19 cellular contexts compared by ENCODE assay signal in the genomic region with DNA sequence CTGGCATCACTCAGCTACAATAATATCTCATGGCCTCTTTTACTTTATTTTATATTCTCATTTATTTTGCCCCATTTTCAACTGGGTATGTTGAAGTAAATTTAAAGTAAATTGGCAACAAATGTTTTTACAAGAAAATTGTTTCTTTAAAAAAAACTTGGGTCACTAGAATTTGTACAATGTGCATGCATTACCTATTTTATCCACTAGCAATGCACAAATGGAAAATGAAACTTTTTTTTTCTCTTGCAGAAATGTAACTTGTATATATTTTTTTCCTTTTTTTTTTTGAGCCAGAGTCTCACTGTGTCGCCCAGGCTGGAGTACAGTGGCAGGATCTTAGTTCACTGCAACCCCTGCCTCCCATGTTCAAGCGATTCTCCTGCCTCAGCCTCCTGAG. TPM values are rescaled to one million over a fixed set of nuclear protein-coding genes. Genes with fewer than 3 reads are reported as not detected.
DNase-seq lines count a peak whose midpoint lies in the region; ATAC-seq and TF ChIP-seq lines count a peak whose summit lies in the region.
"Had no signal": no experiment of that assay in that cellular context is flagged by ENCODE, and none has a peak within 500 bp of the region (broad histone marks: within the 10 kb centered on the region; RNA-seq: fewer than 3 reads in every experiment).

No MANE protein-coding gene starts in this region.

- no peak for ATAC-seq in activated naive CD4-positive, alpha-beta T cell treated with anti-CD3 and anti-CD28 coated beads, Interleukin-2, amount 50 U/mL, for 72 hours
- ATAC-seq in HG02571 (IDR thresholded peaks at IDR 0.05; ENCODE audit: unreplicated experiment), result no peak
- ATAC-seq: Panc1; stimulated activated naive B cell treated with anti-CD40 and anti-IgM and Interleukin-4, amounts not matched to agents 10 μg/mL and 1 μg/mL and 100 μg/mL, for 72 hours; upper lobe of right lung had no signal

- H3K9me2 ChIP-seq in OCI-LY7 (ENCODE audit: insufficient read depth, low read length), result no peaks in the 10 kb centered on the region

- H3K79me2 ChIP-seq in OCI-LY7 (ENCODE audit: insufficient read depth, low read depth, low read length), result no peaks in the 10 kb centered on the region
- H3K79me2 ChIP-seq: parathyroid adenoma had no signal

- no peak overlapping the region for H2AFZ ChIP-seq in OCI-LY7 (ENCODE audit: low read length)
- H2AFZ ChIP-seq: parathyroid adenoma had no signal

- H3K4me3 ChIP-seq in OCI-LY7 (ENCODE audit: low read depth, low read length, poor library complexity, severe bottlenecking), result no peak overlapping the region
- H3K4me3 ChIP-seq: smooth muscle cell, upper lobe of right lung had no signal

- no peaks in the 10 kb centered on the region for H3K9me3 ChIP-seq in OCI-LY7 (ENCODE audit: low read length)
- H3K9me3 ChIP-seq: upper lobe of right lung had no signal

- peak; percentile 55 for TF ChIP-seq CTCF in OCI-LY7 (conservative IDR thresholded peaks at IDR 0.05; ENCODE audit: low read length)
- peak; percentile 65 for TF ChIP-seq CTCF in type B pancreatic cell (conservative IDR thresholded peaks at IDR 0.05)

- intact Hi-C loops in OCI-LY7 (cut with micrococcal nuclease; ENCODE audit: unreplicated experiment), result loop anchor here (10.0 kb wide), 1 partner anchor 277 kb away; no protein-coding TSS in a partner anchor

- CTCF ChIA-PET in activated naive CD4-positive, alpha-beta T cell treated with anti-CD3 and anti-CD28 coated beads, Interleukin-2, amount 10 ng/mL, durations not matched to agents 7 days and 5 days (lab: Charles Lee), result interaction anchor here (1.3 to 7.1 kb wide), 9 partner anchors 9 to 278 kb away, joined by 3 to 120 read pairs (median 17); a partner anchor contains a TSS
- CTCF ChIA-PET in OCI-LY7 (lab: Charles Lee; ENCODE audit: unreplicated experiment), result interaction anchor here (1.2 to 1.3 kb wide), 2 partner anchors 24 to 62 kb away, joined by 3 to 4 read pairs; no protein-coding TSS in a partner anchor

- no TSS peak for BruUV-seq in OCI-LY7 (replicated peaks; lab: Mats Ljungman, UMichigan)

- no peaks in the 10 kb centered on the region for H3K36me3 ChIP-seq in OCI-LY7 (ENCODE audit: insufficient read depth, low read length)
- H3K36me3 ChIP-seq: upper lobe of right lung had no signal

- no peaks in the 10 kb centered on the region for H4K20me1 ChIP-seq in OCI-LY7 (ENCODE audit: insufficient read depth, low read length)

- H3K4me1 ChIP-seq in OCI-LY7 (ENCODE audit: insufficient read depth, low read length, poor library complexity, severe bottlenecking), result peaks cover 3% of the 10 kb centered on the region
- H3K4me1 ChIP-seq: parathyroid adenoma, upper lobe of right lung had no signal

- no peak overlapping the region for H3K4me3 Mint-ChIP-seq in activated naive CD4-positive, alpha-beta T cell treated with anti-CD3 and anti-CD28 coated beads, Interleukin-2, amount 10 ng/mL, durations not matched to agents 7 days and 5 days
- H3K4me3 Mint-ChIP-seq in type B pancreatic cell, result no peak overlapping the region
- H3K4me3 Mint-ChIP-seq: stimulated activated naive B cell treated with anti-CD40 and anti-IgM and Interleukin-4, amounts not matched to agents 10 μg/mL and 1 μg/mL and 100 μg/mL, for 72 hours had no signal

- DNase-seq in activated naive CD4-positive, alpha-beta T cell treated with anti-CD3 and anti-CD28 coated beads, Interleukin-2, amount 50 U/mL, for 72 hours (ENCODE audit: low spot score in 2 of 2), result no peak
- DNase-seq in activated naive CD4-positive, alpha-beta T cell treated with anti-CD3 and anti-CD28 coated beads, Interleukin-2, amount 10 ng/mL, durations not matched to agents 7 days and 5 days, result no peak
- DNase-seq in OCI-LY7 (ENCODE audit: low spot score) (peak; percentile 31), fibroblast of peridontal ligament (ENCODE audit: extremely low read depth) (peak; percentile 18), type B pancreatic cell (ENCODE audit: extremely low spot score, unreplicated experiment) (no peak), NCI-H2107 treated with DMSO at 0.1 percent for 48 hours (lab: John Stamatoyannopoulos, UW; ENCODE audit: unreplicated experiment) (no peak), NCI-H1436 treated with DMSO at 0.1 percent for 48 hours (lab: John Stamatoyannopoulos, UW) (no peak)
- DNase-seq: ACHN; activated gamma-delta T cell; KBM-7; NCI-H146; NCI-H510A treated with DMSO at 0.1 percent for 48 hours; stimulated activated naive B cell treated with anti-CD40 and anti-IgM and Interleukin-4, amounts not matched to agents 10 μg/mL and 1 μg/mL and 100 μg/mL, for 72 hours; T-helper 1 cell; upper lobe of right lung had no signal

- H3K27ac ChIP-seq in OCI-LY7 (ENCODE audit: low read depth, low read length, poor library complexity, severe bottlenecking), result no peak overlapping the region
- H3K27ac ChIP-seq: parathyroid adenoma, upper lobe of right lung had no signal

- H3K9me3 Mint-ChIP-seq in activated naive CD4-positive, alpha-beta T cell treated with anti-CD3 and anti-CD28 coated beads, Interleukin-2, amount 50 U/mL, for 72 hours, result no peaks in the 10 kb centered on the region
- no peaks in the 10 kb centered on the region for H3K9me3 Mint-ChIP-seq in activated naive CD4-positive, alpha-beta T cell treated with anti-CD3 and anti-CD28 coated beads, Interleukin-2, amount 10 ng/mL, durations not matched to agents 7 days and 5 days
- H3K9me3 Mint-ChIP-seq in type B pancreatic cell, result no peaks in the 10 kb centered on the region
- H3K9me3 Mint-ChIP-seq: stimulated activated naive B cell treated with anti-CD40 and anti-IgM and Interleukin-4, amounts not matched to agents 10 μg/mL and 1 μg/mL and 100 μg/mL, for 72 hours had no signal

- H3K36me3 Mint-ChIP-seq in activated naive CD4-positive, alpha-beta T cell treated with anti-CD3 and anti-CD28 coated beads, Interleukin-2, amount 50 U/mL, for 72 hours, result no peaks in the 10 kb centered on the region
- no peaks in the 10 kb centered on the region for H3K36me3 Mint-ChIP-seq in activated naive CD4-positive, alpha-beta T cell treated with anti-CD3 and anti-CD28 coated beads, Interleukin-2, amount 10 ng/mL, durations not matched to agents 7 days and 5 days
- H3K36me3 Mint-ChIP-seq in type B pancreatic cell, result no peaks in the 10 kb centered on the region
- H3K36me3 Mint-ChIP-seq: stimulated activated naive B cell treated with anti-CD40 and anti-IgM and Interleukin-4, amounts not matched to agents 10 μg/mL and 1 μg/mL and 100 μg/mL, for 72 hours had no signal

- peak overlapping the region; percentile 79 to 86 for H3K27ac Mint-ChIP-seq in activated naive CD4-positive, alpha-beta T cell treated with anti-CD3 and anti-CD28 coated beads, Interleukin-2, amount 50 U/mL, for 72 hours
- no peak overlapping the region for H3K27ac Mint-ChIP-seq in activated naive CD4-positive, alpha-beta T cell treated with anti-CD3 and anti-CD28 coated beads, Interleukin-2, amount 10 ng/mL, durations not matched to agents 7 days and 5 days
- no peak overlapping the region for H3K27ac Mint-ChIP-seq in type B pancreatic cell
- H3K27ac Mint-ChIP-seq: stimulated activated naive B cell treated with anti-CD40 and anti-IgM and Interleukin-4, amounts not matched to agents 10 μg/mL and 1 μg/mL and 100 μg/mL, for 72 hours had no signal

- POLR2A ChIA-PET in OCI-LY7 (lab: Charles Lee), result interaction anchor here (0.9 to 1.9 kb wide), 4 partner anchors 9 to 55 kb away, joined by 3 to 7 read pairs (median 5); no protein-coding TSS in a partner anchor

- peaks cover 15% of the 10 kb centered on the region for H3K4me1 Mint-ChIP-seq in activated naive CD4-positive, alpha-beta T cell treated with anti-CD3 and anti-CD28 coated beads, Interleukin-2, amount 10 ng/mL, durations not matched to agents 7 days and 5 days
- no peaks in the 10 kb centered on the region for H3K4me1 Mint-ChIP-seq in type B pancreatic cell (ENCODE audit: unreplicated experiment)

- peaks cover 6% of the 10 kb centered on the region for H3K27me3 Mint-ChIP-seq in activated naive CD4-positive, alpha-beta T cell treated with anti-CD3 and anti-CD28 coated beads, Interleukin-2, amount 10 ng/mL, durations not matched to agents 7 days and 5 days
- H3K27me3 Mint-ChIP-seq in type B pancreatic cell, result peaks cover 4% of the 10 kb centered on the region

- H3K4me2 ChIP-seq in OCI-LY7 (ENCODE audit: low read length), result no peak overlapping the region
- H3K4me2 ChIP-seq: smooth muscle cell had no signal

RNA-seq across cellular contexts. Expression of a gene that starts 10.3 kb away (rescaled TPM):
- 100 to 1,000 TPM; 264 to 330 TPM for total RNA-seq in activated naive CD4-positive, alpha-beta T cell treated with anti-CD3 and anti-CD28 coated beads, Interleukin-2, amount 50 U/mL, for 72 hours
- 440 and 450 TPM in 2 replicates for total RNA-seq in OCI-LY7 (2014; rRNA removed; shearing (Covaris generic))
- total RNA-seq in OCI-LY7 (2022), result 274 and 291 TPM in 2 replicates
- 116 and 239 TPM in 2 replicates for total RNA-seq in type B pancreatic cell (ENCODE audit: low replicate concordance)

RNA-seq across cellular contexts. Expression of a gene that starts 27.2 kb away (rescaled TPM):
- 10 to 100 TPM; 18.0 to 22.0 TPM for total RNA-seq in activated naive CD4-positive, alpha-beta T cell treated with anti-CD3 and anti-CD28 coated beads, Interleukin-2, amount 50 U/mL, for 72 hours
- 14.9 and 15.2 TPM in 2 replicates for total RNA-seq in OCI-LY7 (2014; rRNA removed; shearing (Covaris generic))
- total RNA-seq in OCI-LY7 (2022) (22.7 and 27.2 TPM in 2 replicates), type B pancreatic cell (ENCODE audit: low replicate concordance) (24.8 and 29.0 TPM in 2 replicates)

Comparison
In these comparisons a context has a peak if more than half of its experiments do, and no peak if none do; other contexts are left out.
1. H3K27ac Mint-ChIP-seq: peak in activated naive CD4-positive, alpha-beta T cell treated with anti-CD3 and anti-CD28 coated beads, Interleukin-2, amount 50 U/mL, for 72 hours (2 of 2); none in activated naive CD4-positive, alpha-beta T cell treated with anti-CD3 and anti-CD28 coated beads, Interleukin-2, amount 10 ng/mL, durations not matched to agents 7 days and 5 days (single experiment) and type B pancreatic cell (single experiment).
2. DNase-seq: peak in OCI-LY7 (single experiment) and fibroblast of peridontal ligament (single experiment); none in activated naive CD4-positive, alpha-beta T cell treated with anti-CD3 and anti-CD28 coated beads, Interleukin-2, amount 50 U/mL, for 72 hours (0 of 2), activated naive CD4-positive, alpha-beta T cell treated with anti-CD3 and anti-CD28 coated beads, Interleukin-2, amount 10 ng/mL, durations not matched to agents 7 days and 5 days (single experiment), type B pancreatic cell (single experiment), NCI-H2107 treated with DMSO at 0.1 percent for 48 hours (single experiment) and NCI-H1436 treated with DMSO at 0.1 percent for 48 hours (single experiment).